In the genomic region with DNA sequence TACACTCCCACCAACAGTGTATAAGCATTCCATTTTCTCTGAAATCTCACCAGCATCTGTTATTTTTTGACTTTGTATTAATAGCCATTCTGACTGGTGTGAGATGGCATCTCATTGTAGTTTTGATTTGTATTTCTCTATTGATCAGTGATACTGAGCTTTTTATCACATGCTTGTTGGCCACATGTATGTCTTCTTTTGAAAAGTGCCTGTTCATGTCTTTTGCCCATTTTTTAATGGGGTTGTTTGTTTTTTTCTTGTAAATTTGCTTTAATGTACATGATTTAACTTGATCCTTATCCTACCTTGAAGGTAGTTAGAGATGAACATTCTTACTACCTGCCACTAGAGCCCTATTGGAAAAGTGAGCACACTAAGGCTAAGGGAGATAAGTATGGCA, we compare ENCODE assay signal across 9 cellular contexts.
"Had no signal": no experiment of that assay in that cellular context is flagged by ENCODE, and none has a peak within 500 bp of the region (broad histone marks: within the 10 kb centered on the region; RNA-seq: fewer than 3 reads in every experiment).

No MANE protein-coding gene starts in this region.

- H3K36me3 ChIP-seq: WERI-Rb-1 had no signal

- ATAC-seq: activated CD4-positive, alpha-beta T cell treated with anti-CD3 and anti-CD28 coated beads for 36 hours; activated CD4-positive, CD25-positive, alpha-beta regulatory T cell treated with anti-CD3 and anti-CD28 coated beads, Interleukin-2, amount 50 U/mL, for 24 hours; activated CD8-positive, alpha-beta memory T cell treated with anti-CD3 and anti-CD28 coated beads, Interleukin-2, amount 10 ng/mL, durations not matched to agents 7 days and 5 days; activated CD8-positive, alpha-beta T cell treated with anti-CD3 and anti-CD28 coated beads for 36 hours; activated CD8-positive, alpha-beta T cell treated with anti-CD3 and anti-CD28 coated beads, Interleukin-2, amount 10 ng/mL, durations not matched to agents 7 days and 5 days; T-helper 17 cell; WTC11 had no signal

- H3K27ac ChIP-seq: VCaP, WERI-Rb-1 had no signal
